In the genomic region with DNA sequence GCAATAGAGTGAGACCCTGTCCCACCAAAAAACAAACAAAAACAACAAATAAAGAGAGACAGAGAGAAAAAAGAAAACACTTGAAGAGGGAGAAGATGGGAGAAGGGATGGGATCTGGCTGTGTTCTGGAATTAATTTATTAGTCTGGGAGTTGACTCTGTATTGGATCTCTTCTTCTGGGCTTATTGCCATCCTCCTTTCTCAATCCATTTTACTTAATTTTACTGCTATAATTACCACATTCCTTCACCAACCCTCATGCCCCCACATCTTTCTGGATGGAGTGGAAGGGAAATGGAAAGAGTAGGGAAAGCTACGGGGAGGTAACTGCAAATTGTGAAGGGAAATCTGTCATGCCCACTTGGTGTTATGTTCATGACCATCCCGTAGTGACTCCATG, we compare ENCODE assay signal across 1 cellular context.
TF ChIP-seq lines count a peak whose summit lies in the region.

No MANE protein-coding gene starts in this region.

TF ChIP-seq in HEK293, 187 proteins besides CTCF, POLR2A, EP300 and RAD21 (continued from another document):
- 0 out of 2 replicates have a peak, but pooled peaks have one; percentile 14 for TF ChIP-seq ZNF600 (tag by site-specific recombination; IDR thresholded peaks at IDR 0.05)
